In the genomic region with DNA sequence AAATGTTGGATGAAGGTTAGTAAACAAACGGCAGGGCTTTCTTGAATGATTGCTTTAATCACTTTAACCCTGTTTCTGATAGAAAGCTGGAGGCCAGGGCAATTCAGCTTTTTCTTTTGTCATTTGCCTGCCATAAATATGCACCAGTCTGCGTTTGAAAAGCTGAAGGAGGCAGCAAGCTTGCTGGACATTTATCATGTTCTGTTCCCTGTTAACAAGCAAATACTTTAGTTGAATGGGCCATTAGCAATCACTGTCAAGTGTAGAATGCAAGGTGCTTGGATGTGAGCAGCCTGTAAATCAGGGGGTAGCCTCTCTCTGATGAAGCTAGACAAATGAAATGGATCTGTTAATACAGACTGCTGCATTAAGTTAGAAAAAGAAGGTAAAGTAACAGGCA, we compare ENCODE assay signal across 20 cellular contexts. TPM values are rescaled to one million over a fixed set of nuclear protein-coding genes. Genes with fewer than 3 reads are reported as not detected.
DNase-seq lines count a peak whose midpoint lies in the region; ATAC-seq and TF ChIP-seq lines count a peak whose summit lies in the region.
"Had no signal": no experiment of that assay in that cellular context is flagged by ENCODE, and none has a peak within 500 bp of the region (broad histone marks: within the 10 kb centered on the region; RNA-seq: fewer than 3 reads in every experiment).

No MANE protein-coding gene starts in this region.

- peaks cover 44% of the 10 kb centered on the region for H4K20me1 ChIP-seq in hepatocyte (ENCODE audit: insufficient read depth, poor library complexity, severe bottlenecking)

- POLR2A ChIA-PET in activated CD8-positive, alpha-beta T cell treated with anti-CD3 and anti-CD28 coated beads, Interleukin-2, amount 10 ng/mL, durations not matched to agents 7 days and 5 days (lab: Charles Lee): no interaction called here

- H3K36me3 ChIP-seq in hepatocyte (replicated peaks; ENCODE audit: insufficient read depth, low read depth) (no peaks in the 10 kb centered on the region), stomach smooth muscle (ENCODE audit: control insufficient read depth in 2 of 2, insufficient read depth in 2 of 2, low read length in 2 of 2) (no peaks in the 10 kb centered on the region)
- H3K36me3 ChIP-seq: gastroesophageal sphincter, prostate gland, thoracic aorta had no signal

- H3K36me3 Mint-ChIP-seq in activated CD8-positive, alpha-beta T cell treated with anti-CD3 and anti-CD28 coated beads, Interleukin-2, amount 10 ng/mL, durations not matched to agents 7 days and 5 days (ENCODE audit: low read depth): no peaks in the 10 kb centered on the region
- H3K36me3 Mint-ChIP-seq: activated CD4-positive, alpha-beta memory T cell treated with anti-CD3 and anti-CD28 coated beads for 36 hours; stimulated activated memory B cell treated with anti-CD40 and anti-IgM and Interleukin-4, amounts not matched to agents 10 μg/mL and 1 μg/mL and 100 μg/mL, for 72 hours had no signal

- H3K27ac ChIP-seq in hepatocyte: peak overlapping the region; percentile 79
- H3K27ac ChIP-seq in stomach smooth muscle (ENCODE audit: low read length): peak overlapping the region; percentile 7
- H3K27ac ChIP-seq: gastroesophageal sphincter, prostate gland, SK-N-MC, thoracic aorta had no signal

- H3K4me3 Mint-ChIP-seq in activated CD8-positive, alpha-beta T cell treated with anti-CD3 and anti-CD28 coated beads, Interleukin-2, amount 10 ng/mL, durations not matched to agents 7 days and 5 days: no peak overlapping the region
- H3K4me3 Mint-ChIP-seq: activated CD4-positive, alpha-beta memory T cell treated with anti-CD3 and anti-CD28 coated beads for 36 hours; stimulated activated memory B cell treated with anti-CD40 and anti-IgM and Interleukin-4, amounts not matched to agents 10 μg/mL and 1 μg/mL and 100 μg/mL, for 72 hours had no signal

- peak; percentile 27 for DNase-seq in HT-29 (ENCODE audit: low spot score)
- DNase-seq in NCI-H345 (lab: John Stamatoyannopoulos, UW): peak; percentile 75
- no peak for DNase-seq in hepatocyte (ENCODE audit: low spot score)
- no peak for DNase-seq in activated CD8-positive, alpha-beta T cell treated with anti-CD3 and anti-CD28 coated beads, Interleukin-2, amount 10 ng/mL, durations not matched to agents 7 days and 5 days
- no peak for DNase-seq in AG08395 (ENCODE audit: low spot score)
- no peak for DNase-seq in SIG-M5 treated with dmso at 0.1 percent for 504 hours (lab: John Stamatoyannopoulos, UW; ENCODE audit: unreplicated experiment)
- DNase-seq: activated CD4-positive, alpha-beta memory T cell treated with anti-CD3 and anti-CD28 coated beads for 36 hours; activated naive CD4-positive, alpha-beta T cell; AML-193; amygdala; DND-41; Karpas-422; NCI-H1048 had no signal

- TF ChIP-seq CTCF in hepatocyte (IDR thresholded peaks at IDR 0.05; ENCODE audit: poor library complexity): no peak

- H3K9ac ChIP-seq in stomach smooth muscle (ENCODE audit: low read length in 2 of 2): no peak overlapping the region

- H3K4me1 Mint-ChIP-seq in activated CD8-positive, alpha-beta T cell treated with anti-CD3 and anti-CD28 coated beads, Interleukin-2, amount 10 ng/mL, durations not matched to agents 7 days and 5 days (ENCODE audit: low read depth): peaks cover 2% of the 10 kb centered on the region

- H3K27ac Mint-ChIP-seq in activated CD8-positive, alpha-beta T cell treated with anti-CD3 and anti-CD28 coated beads, Interleukin-2, amount 10 ng/mL, durations not matched to agents 7 days and 5 days: no peak overlapping the region
- H3K27ac Mint-ChIP-seq: activated CD4-positive, alpha-beta memory T cell treated with anti-CD3 and anti-CD28 coated beads for 36 hours; stimulated activated memory B cell treated with anti-CD40 and anti-IgM and Interleukin-4, amounts not matched to agents 10 μg/mL and 1 μg/mL and 100 μg/mL, for 72 hours had no signal

- peaks cover 100% of the 10 kb centered on the region for H3K79me2 ChIP-seq in hepatocyte

- H3K27me3 Mint-ChIP-seq in activated CD8-positive, alpha-beta T cell treated with anti-CD3 and anti-CD28 coated beads, Interleukin-2, amount 10 ng/mL, durations not matched to agents 7 days and 5 days (ENCODE audit: low read depth): peaks cover 61% of the 10 kb centered on the region

- H3K9me3 Mint-ChIP-seq in activated CD8-positive, alpha-beta T cell treated with anti-CD3 and anti-CD28 coated beads, Interleukin-2, amount 10 ng/mL, durations not matched to agents 7 days and 5 days (ENCODE audit: insufficient read depth): no peaks in the 10 kb centered on the region
- H3K9me3 Mint-ChIP-seq: activated CD4-positive, alpha-beta memory T cell treated with anti-CD3 and anti-CD28 coated beads for 36 hours; nephron; stimulated activated memory B cell treated with anti-CD40 and anti-IgM and Interleukin-4, amounts not matched to agents 10 μg/mL and 1 μg/mL and 100 μg/mL, for 72 hours had no signal

- WGBS in hepatocyte (ENCODE audit: low lambda C conversion rate, missing lambda C conversion rate): 15% methylated on average over 2 of the region's 2 CpGs

- no peaks in the 10 kb centered on the region for H3K27me3 ChIP-seq in hepatocyte
- no peaks in the 10 kb centered on the region for H3K27me3 ChIP-seq in stomach smooth muscle (ENCODE audit: control insufficient read depth in 1 of 2, insufficient read depth in 2 of 2, low read length in 2 of 2)
- H3K27me3 ChIP-seq: gastroesophageal sphincter had no signal

- peak overlapping the region; percentile 71 for H3K4me2 ChIP-seq in hepatocyte

- CTCF ChIA-PET in activated CD8-positive, alpha-beta T cell treated with anti-CD3 and anti-CD28 coated beads, Interleukin-2, amount 10 ng/mL, durations not matched to agents 7 days and 5 days (lab: Charles Lee): interaction anchor here (1.1 kb wide), 1 partner anchor 8 kb away, joined by 3 read pairs; no protein-coding TSS in a partner anchor

- ATAC-seq in activated CD8-positive, alpha-beta T cell treated with anti-CD3 and anti-CD28 coated beads, Interleukin-2, amount 10 ng/mL, durations not matched to agents 7 days and 5 days: no peak
- ATAC-seq: gastroesophageal sphincter; stimulated activated memory B cell treated with anti-CD40 and anti-IgM and Interleukin-4, amounts not matched to agents 10 μg/mL and 1 μg/mL and 100 μg/mL, for 72 hours had no signal

- peaks cover 69% of the 10 kb centered on the region for H3K4me1 ChIP-seq in hepatocyte (ENCODE audit: insufficient read depth)
- H3K4me1 ChIP-seq in stomach smooth muscle (ENCODE audit: control insufficient read depth, insufficient read depth, low read length): peaks cover 27% of the 10 kb centered on the region
- H3K4me1 ChIP-seq: prostate gland had no signal

- H3K9me3 ChIP-seq in hepatocyte (ENCODE audit: low read depth) (no peaks in the 10 kb centered on the region), stomach smooth muscle (ENCODE audit: control insufficient read depth in 2 of 2, low read length in 2 of 2) (no peaks in the 10 kb centered on the region)
- H3K9me3 ChIP-seq: gastroesophageal sphincter, prostate gland, thoracic aorta had no signal

- H2AFZ ChIP-seq in hepatocyte: no peak overlapping the region

- no peaks in the 10 kb centered on the region for H3K9me2 ChIP-seq in hepatocyte (replicated peaks; ENCODE audit: insufficient read depth)

- no peak overlapping the region for H3K4me3 ChIP-seq in hepatocyte
- peak overlapping the region in 1 of 2 donors; percentile 17 for H3K4me3 ChIP-seq in stomach smooth muscle (ENCODE audit: low read length in 2 of 2)
- H3K4me3 ChIP-seq: gastroesophageal sphincter, prostate gland, SK-N-MC, thoracic aorta had no signal

RNA-seq across cellular contexts. Expression of a gene that starts 7.7 kb away (rescaled TPM):
- 30.0 and 31.0 TPM in 2 replicates for total RNA-seq in HT-29 (2014; rRNA removed; shearing (Covaris generic))
- total RNA-seq in hepatocyte: 59.6 and 63.3 TPM in 2 replicates
- 57.7 and 62.4 TPM in 2 replicates for polyA plus RNA-seq in hepatocyte
- total RNA-seq in activated CD8-positive, alpha-beta T cell treated with anti-CD3 and anti-CD28 coated beads, Interleukin-2, amount 10 ng/mL, durations not matched to agents 7 days and 5 days: under 1 TPM; 0.08 to 0.16 TPM

RNA-seq across cellular contexts. Expression of a gene that starts 40.1 kb away (rescaled TPM):
- total RNA-seq in HT-29 (2014; rRNA removed; shearing (Covaris generic)): 105 and 116 TPM in 2 replicates
- total RNA-seq in hepatocyte: 104 and 126 TPM in 2 replicates
- 121 and 168 TPM in 2 replicates for polyA plus RNA-seq in hepatocyte
- total RNA-seq in activated CD8-positive, alpha-beta T cell treated with anti-CD3 and anti-CD28 coated beads, Interleukin-2, amount 10 ng/mL, durations not matched to agents 7 days and 5 days: 10 to 100 TPM; 86.6 to 97.0 TPM

Comparison
In these comparisons a context has a peak if more than half of its experiments do, and no peak if none do; other contexts are left out.
1. DNase-seq: peak in HT-29 (single experiment) and NCI-H345 (single experiment); none in hepatocyte (single experiment), activated CD8-positive, alpha-beta T cell treated with anti-CD3 and anti-CD28 coated beads, Interleukin-2, amount 10 ng/mL, durations not matched to agents 7 days and 5 days (single experiment), AG08395 (single experiment) and SIG-M5 treated with dmso at 0.1 percent for 504 hours (single experiment).
2. RNA of a gene that starts 7.7 kb away (total RNA-seq): 59.6 to 63.3 TPM in hepatocyte and 30.0 to 31.0 TPM in HT-29; 0.08 to 0.16 TPM in activated CD8-positive, alpha-beta T cell treated with anti-CD3 and anti-CD28 coated beads, Interleukin-2, amount 10 ng/mL, durations not matched to agents 7 days and 5 days; every median in the first group is over 10 times any median in the second.